In the genomic region with DNA sequence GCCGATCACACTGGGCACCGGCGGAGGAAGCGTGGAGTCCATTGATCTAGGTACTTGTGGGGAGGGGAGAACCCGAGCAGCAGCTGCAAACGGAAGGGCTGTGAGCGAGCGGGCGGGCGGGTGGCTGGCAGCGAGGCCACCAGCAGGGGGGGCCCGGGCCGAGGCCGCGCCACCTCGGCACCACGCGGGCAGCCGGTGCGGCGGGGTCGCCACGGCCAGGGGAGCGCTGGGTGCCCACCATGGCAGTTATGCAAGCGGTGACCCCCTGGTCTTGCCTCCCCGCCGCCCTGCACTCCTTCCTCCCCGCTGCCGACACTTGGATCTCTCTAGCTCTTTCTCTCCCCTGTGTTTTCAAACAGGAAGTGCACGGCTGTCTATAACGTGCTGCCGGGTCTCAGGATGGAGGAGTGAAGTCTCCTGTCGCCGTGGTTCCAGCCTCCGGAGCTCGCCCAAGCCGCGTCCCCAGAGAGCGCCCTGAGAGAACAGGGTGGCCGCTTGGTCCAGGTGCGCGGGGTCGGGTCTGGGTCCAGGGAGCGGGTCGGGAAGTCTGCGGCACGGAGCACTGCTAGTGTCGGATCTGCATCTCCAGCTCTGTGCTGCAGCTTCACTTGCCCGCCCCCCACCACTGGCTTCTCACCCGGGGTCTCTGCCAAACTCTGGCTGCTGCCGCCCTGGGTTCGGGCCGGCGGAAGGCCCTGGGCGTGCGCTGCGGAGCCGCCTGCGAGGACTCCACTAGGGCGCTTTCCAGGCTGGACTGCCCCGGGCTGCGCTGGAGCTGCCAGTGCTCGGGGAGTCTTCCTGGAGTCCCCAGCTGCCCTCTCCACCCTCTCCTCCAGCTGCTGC, we compare ENCODE assay signal across 8 cellular contexts. TPM values are rescaled to one million over a fixed set of nuclear protein-coding genes. Genes with fewer than 3 reads are reported as not detected.
DNase-seq lines count a peak whose midpoint lies in the region; ATAC-seq, FAIRE-seq and TF ChIP-seq lines count a peak whose summit lies in the region.

No MANE protein-coding gene starts in this region.

- H3K27me3 ChIP-seq in colonic mucosa: no peaks in the 10 kb centered on the region
- no peaks in the 10 kb centered on the region for H3K27me3 ChIP-seq in liver (ENCODE audit: control insufficient read depth in 4 of 4, insufficient read depth in 4 of 4, low read length in 3 of 4)

- H3K36me3 Mint-ChIP-seq in activated CD4-positive, alpha-beta T cell treated with anti-CD3 and anti-CD28 coated beads for 36 hours (ENCODE audit: low read depth): peaks cover 27% of the 10 kb centered on the region

- H3K27ac Mint-ChIP-seq in activated CD4-positive, alpha-beta T cell treated with anti-CD3 and anti-CD28 coated beads for 36 hours: peak overlapping the region; percentile 97

- under 1% methylated on average over 63 of the region's 63 CpGs for WGBS in liver

- no peaks in the 10 kb centered on the region for H3K9me3 Mint-ChIP-seq in activated CD4-positive, alpha-beta T cell treated with anti-CD3 and anti-CD28 coated beads for 36 hours (ENCODE audit: low read depth)

- peak overlapping the region; percentile 76 to 84 for H3K9ac ChIP-seq in colonic mucosa (ENCODE audit: low read depth in 2 of 2, low read length in 2 of 2)
- H3K9ac ChIP-seq in liver (ENCODE audit: low read depth in 1 of 2, low read length in 2 of 2): peak overlapping the region; percentile 16 to 94

- TF ChIP-seq CTCF in 22Rv1 (IDR thresholded peaks at IDR 0.05) (peak; percentile 87), colonic mucosa (IDR thresholded peaks at IDR 0.05) (peak; percentile 79), liver (IDR thresholded peaks at IDR 0.05; ENCODE audit: low read depth, low read length, missing input control) (peak; percentile 58)

- H3K9me3 ChIP-seq in colonic mucosa (no peaks in the 10 kb centered on the region), liver (ENCODE audit: control insufficient read depth in 4 of 4, low read length in 3 of 4) (no peaks in the 10 kb centered on the region)

- peak overlapping the region; percentile 70 for H3K4me3 ChIP-seq in colonic mucosa
- H3K4me3 ChIP-seq in liver (ENCODE audit: low read depth in 1 of 3, low read length in 3 of 3): peak overlapping the region; percentile 80 to 96 (median 87)

- peaks cover 7% of the 10 kb centered on the region for H3K4me1 ChIP-seq in colonic mucosa
- H3K4me1 ChIP-seq in liver (ENCODE audit: control insufficient read depth in 4 of 4, insufficient read depth in 4 of 4, low read length in 3 of 4): peaks cover 7 to 37% (median 30%) of the 10 kb centered on the region in 4 donors

- no peaks in the 10 kb centered on the region for H3K27me3 Mint-ChIP-seq in activated CD4-positive, alpha-beta T cell treated with anti-CD3 and anti-CD28 coated beads for 36 hours

- H3K4me3 Mint-ChIP-seq in activated CD4-positive, alpha-beta T cell treated with anti-CD3 and anti-CD28 coated beads for 36 hours: peak overlapping the region; percentile 94

- POLR2A ChIA-PET in activated CD4-positive, alpha-beta T cell treated with anti-CD3 and anti-CD28 coated beads for 36 hours (lab: Charles Lee): interaction anchor here (0.5 to 2.5 kb wide), 6 partner anchors 11 to 1675 kb away, joined by 3 to 11 read pairs (median 6); partner anchors contain the start of genes LRRC8D and ZNF326

- peak; percentile 22 to 44 for TF ChIP-seq RAD21 in liver (IDR thresholded peaks at IDR 0.05)

- H3K36me3 ChIP-seq in colonic mucosa: peaks cover 4% of the 10 kb centered on the region
- H3K36me3 ChIP-seq in liver (ENCODE audit: control insufficient read depth in 4 of 4, insufficient read depth in 3 of 4, low read depth in 1 of 4, low read length in 3 of 4): no peaks in the 10 kb centered on the region

- FAIRE-seq in GM18507 (lab: Jason Lieb, UNC): peak; percentile 73

- H3K27ac ChIP-seq in 22Rv1 (peak overlapping the region; percentile 48), colonic mucosa (peak overlapping the region; percentile 71), liver (ENCODE audit: low read depth in 1 of 2, low read length in 2 of 2) (peak overlapping the region; percentile 92 to 97)

- peak; percentile 88 for ATAC-seq in HG02943 (IDR thresholded peaks at IDR 0.05; ENCODE audit: low read depth, unreplicated experiment)
- peak; percentile 79 for ATAC-seq in activated CD4-positive, alpha-beta T cell treated with anti-CD3 and anti-CD28 coated beads for 36 hours

- peaks cover 59% of the 10 kb centered on the region for H3K4me1 Mint-ChIP-seq in activated CD4-positive, alpha-beta T cell treated with anti-CD3 and anti-CD28 coated beads for 36 hours

- intact Hi-C loops in activated CD4-positive, alpha-beta T cell treated with anti-CD3 and anti-CD28 coated beads for 36 hours (cut with DNase I, micrococcal nuclease): loop anchor here (1.0 to 5.0 kb wide), 13 partner anchors 12 to 207 kb away; partner anchors contain the start of genes LRRC8D (in 2 of the 2) and ZNF326 (in 2 of the 2)
- intact Hi-C loops in colonic mucosa (cut with DNase I): loop anchor here (5.0 kb wide), 1 partner anchor 144 kb away; no protein-coding TSS in a partner anchor

- CTCF ChIA-PET in activated CD4-positive, alpha-beta T cell treated with anti-CD3 and anti-CD28 coated beads for 36 hours (lab: Charles Lee): interaction anchor here (0.7 to 3.8 kb wide), 23 partner anchors 9 to 758 kb away, joined by 3 to 18 read pairs (median 3); partner anchors contain the start of gene LRRC8D

- DNase-seq in GM18507 (ENCODE audit: extremely low spot score, insufficient read length, low read depth): peak; percentile 75
- peak; percentile 44 for DNase-seq in NCI-H2196 treated with DMSO at 0.1 percent for 48 hours (lab: John Stamatoyannopoulos, UW; ENCODE audit: unreplicated experiment)
- peak; percentile 92 for DNase-seq in activated CD4-positive, alpha-beta T cell treated with anti-CD3 and anti-CD28 coated beads for 36 hours
- DNase-seq in colonic mucosa: peak; percentile 77
- DNase-seq in stimulated activated CD4-positive, alpha-beta T cell treated with anti-CD3 and anti-CD28 coated beads, Interleukin-4, amount 100 ng/mL, for 48 hours (ENCODE audit: low read depth in 2 of 2): peak; percentile 67 to 78

TF ChIP-seq in liver, 16 proteins besides CTCF, POLR2A, EP300 and RAD21:
- peak; percentile 5 to 39 for TF ChIP-seq HNF4A (conservative IDR thresholded peaks at IDR 0.05)
- TF ChIP-seq YY1 (IDR thresholded peaks at IDR 0.05): peak; percentile 35
- TF ChIP-seq, protein P1, sequence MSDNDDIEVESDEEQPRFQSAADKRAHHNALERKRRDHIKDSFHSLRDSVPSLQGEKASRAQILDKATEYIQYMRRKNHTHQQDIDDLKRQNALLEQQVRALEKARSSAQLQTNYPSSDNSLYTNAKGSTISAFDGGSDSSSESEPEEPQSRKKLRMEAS (IDR thresholded peaks at IDR 0.05): no peak

RNA-seq across cellular contexts. Expression of gene LRRC8D, which starts 22.7 kb away (rescaled TPM):
- 10 to 100 TPM; 24.3 to 30.0 TPM for total RNA-seq in activated CD4-positive, alpha-beta T cell treated with anti-CD3 and anti-CD28 coated beads for 36 hours
- total RNA-seq in colonic mucosa (10 to 100 TPM; 35.8 to 42.7 TPM), liver (10 to 100 TPM; 17.1 to 17.4 TPM)
- polyA plus RNA-seq in liver: 10 to 100 TPM in 1 of 2 donors, 1 to 10 TPM in 1; 7.1 to 11.7 TPM

Comparison
In these comparisons a context has a peak if more than half of its experiments do, and no peak if none do; other contexts are left out.
1. Peak in every context shown above with its lines: DNase-seq, ATAC-seq, H3K4me3 ChIP-seq and H3K27ac ChIP-seq.